8 cellular contexts compared by ENCODE assay signal in genomic region chr19:6056801-6057650, GRCh38. TPM values are rescaled to one million over a fixed set of nuclear protein-coding genes. Genes with fewer than 3 reads are reported as not detected.
DNase-seq lines count a peak whose midpoint lies in the region; ATAC-seq and TF ChIP-seq lines count a peak whose summit lies in the region.

No MANE protein-coding gene starts in this region.

- H3K27me3 ChIP-seq in parathyroid adenoma (ENCODE audit: control insufficient read depth, insufficient read depth, low read length) = no peaks in the 10 kb centered on the region

- intact Hi-C loops in activated T-helper 1 cell treated with anti-CD3 and anti-CD28 coated beads, Interleukin-12 subunit alpha, Interleukin-12 subunit beta, Interleukin-2, Interleukin-4 antibody, amounts not matched to agents 30 ng/mL and 10 ng/mL and 1 ng/mL, durations not matched to agents 14 hours and 24 hours and 36 hours (cut with micrococcal nuclease) = no loop called here

- H3K4me1 ChIP-seq in parathyroid adenoma = peaks cover 9% of the 10 kb centered on the region

- ATAC-seq in GM21529 (IDR thresholded peaks at IDR 0.05; ENCODE audit: unreplicated experiment) = no peak
- no peak for ATAC-seq in GM19455 (IDR thresholded peaks at IDR 0.05; ENCODE audit: unreplicated experiment)

- H3K4me3 ChIP-seq in parathyroid adenoma (ENCODE audit: low read depth, low read length) = no peak overlapping the region

- no peaks in the 10 kb centered on the region for H3K36me3 ChIP-seq in parathyroid adenoma (ENCODE audit: control insufficient read depth, insufficient read depth, low read length)

- H3K9ac ChIP-seq in parathyroid adenoma = no peak overlapping the region

- no peak overlapping the region for H3K4me3 Mint-ChIP-seq in activated naive CD8-positive, alpha-beta T cell treated with anti-CD3 and anti-CD28 coated beads for 36 hours
- H3K4me3 Mint-ChIP-seq in activated T-helper 1 cell treated with anti-CD3 and anti-CD28 coated beads, Interleukin-12 subunit alpha, Interleukin-12 subunit beta, Interleukin-2, Interleukin-4 antibody, amounts not matched to agents 30 ng/mL and 10 ng/mL and 1 ng/mL, durations not matched to agents 14 hours and 24 hours and 36 hours = no peak overlapping the region

- DNase-seq in DMS153 treated with DMSO at 0.1 percent for 48 hours (lab: John Stamatoyannopoulos, UW; ENCODE audit: unreplicated experiment) (peak; percentile 92), NCI-H1436 (lab: John Stamatoyannopoulos, UW) (peak; percentile 44), glomerular visceral epithelial cell (ENCODE audit: extremely low spot score) (peak; percentile 83)
- no peak for DNase-seq in activated naive CD8-positive, alpha-beta T cell treated with anti-CD3 and anti-CD28 coated beads for 36 hours
- no peak for DNase-seq in activated T-helper 1 cell treated with anti-CD3 and anti-CD28 coated beads, Interleukin-12 subunit alpha, Interleukin-12 subunit beta, Interleukin-2, Interleukin-4 antibody, amounts not matched to agents 30 ng/mL and 10 ng/mL and 1 ng/mL, durations not matched to agents 14 hours and 24 hours and 36 hours (ENCODE audit: low spot score)

- peak overlapping the region; percentile 50 for H3K27ac Mint-ChIP-seq in activated naive CD8-positive, alpha-beta T cell treated with anti-CD3 and anti-CD28 coated beads for 36 hours
- no peak overlapping the region for H3K27ac Mint-ChIP-seq in activated T-helper 1 cell treated with anti-CD3 and anti-CD28 coated beads, Interleukin-12 subunit alpha, Interleukin-12 subunit beta, Interleukin-2, Interleukin-4 antibody, amounts not matched to agents 30 ng/mL and 10 ng/mL and 1 ng/mL, durations not matched to agents 14 hours and 24 hours and 36 hours

- H3K9me3 ChIP-seq in parathyroid adenoma (ENCODE audit: control insufficient read depth, low read length) = no peaks in the 10 kb centered on the region

- H3K4me2 ChIP-seq in parathyroid adenoma (ENCODE audit: low read length) = no peak overlapping the region

- H3K27ac ChIP-seq in parathyroid adenoma = peak overlapping the region; percentile 79

- no peak for TF ChIP-seq CTCF in parathyroid adenoma (IDR thresholded peaks at IDR 0.05)

- H3K79me2 ChIP-seq in parathyroid adenoma = no peaks in the 10 kb centered on the region

- no peaks in the 10 kb centered on the region for H3K9me3 Mint-ChIP-seq in activated naive CD8-positive, alpha-beta T cell treated with anti-CD3 and anti-CD28 coated beads for 36 hours
- H3K9me3 Mint-ChIP-seq in activated T-helper 1 cell treated with anti-CD3 and anti-CD28 coated beads, Interleukin-12 subunit alpha, Interleukin-12 subunit beta, Interleukin-2, Interleukin-4 antibody, amounts not matched to agents 30 ng/mL and 10 ng/mL and 1 ng/mL, durations not matched to agents 14 hours and 24 hours and 36 hours = no peaks in the 10 kb centered on the region

- peak overlapping the region; percentile 75 for H2AFZ ChIP-seq in parathyroid adenoma

- H3K4me1 Mint-ChIP-seq in activated naive CD8-positive, alpha-beta T cell treated with anti-CD3 and anti-CD28 coated beads for 36 hours = peaks cover 34% of the 10 kb centered on the region
- H3K4me1 Mint-ChIP-seq in activated T-helper 1 cell treated with anti-CD3 and anti-CD28 coated beads, Interleukin-12 subunit alpha, Interleukin-12 subunit beta, Interleukin-2, Interleukin-4 antibody, amounts not matched to agents 30 ng/mL and 10 ng/mL and 1 ng/mL, durations not matched to agents 14 hours and 24 hours and 36 hours (ENCODE audit: low read depth) = peaks cover 17% of the 10 kb centered on the region

- no peaks in the 10 kb centered on the region for H3K27me3 Mint-ChIP-seq in activated naive CD8-positive, alpha-beta T cell treated with anti-CD3 and anti-CD28 coated beads for 36 hours
- peaks cover 5% of the 10 kb centered on the region for H3K27me3 Mint-ChIP-seq in activated T-helper 1 cell treated with anti-CD3 and anti-CD28 coated beads, Interleukin-12 subunit alpha, Interleukin-12 subunit beta, Interleukin-2, Interleukin-4 antibody, amounts not matched to agents 30 ng/mL and 10 ng/mL and 1 ng/mL, durations not matched to agents 14 hours and 24 hours and 36 hours (ENCODE audit: insufficient read depth)

- H3K36me3 Mint-ChIP-seq in activated naive CD8-positive, alpha-beta T cell treated with anti-CD3 and anti-CD28 coated beads for 36 hours = no peaks in the 10 kb centered on the region
- no peaks in the 10 kb centered on the region for H3K36me3 Mint-ChIP-seq in activated T-helper 1 cell treated with anti-CD3 and anti-CD28 coated beads, Interleukin-12 subunit alpha, Interleukin-12 subunit beta, Interleukin-2, Interleukin-4 antibody, amounts not matched to agents 30 ng/mL and 10 ng/mL and 1 ng/mL, durations not matched to agents 14 hours and 24 hours and 36 hours (ENCODE audit: low read depth)

RNA-seq across cellular contexts. Expression of gene RFX2, which starts 53.3 kb away (rescaled TPM):
- total RNA-seq in activated naive CD8-positive, alpha-beta T cell treated with anti-CD3 and anti-CD28 coated beads for 36 hours = 10 to 100 TPM in 1 of 2 experiments, 1 to 10 TPM in 1; 9.5 to 10.3 TPM
- total RNA-seq in activated T-helper 1 cell treated with anti-CD3 and anti-CD28 coated beads, Interleukin-12 subunit alpha, Interleukin-12 subunit beta, Interleukin-2, Interleukin-4 antibody, amounts not matched to agents 30 ng/mL and 10 ng/mL and 1 ng/mL, durations not matched to agents 14 hours and 24 hours and 36 hours = 9.2 and 10.2 TPM in 2 replicates

Comparison
In these comparisons a context has a peak if more than half of its experiments do, and no peak if none do; other contexts are left out.
1. DNase-seq: peak in DMS153 treated with DMSO at 0.1 percent for 48 hours (single experiment), NCI-H1436 (single experiment) and glomerular visceral epithelial cell (single experiment); none in activated naive CD8-positive, alpha-beta T cell treated with anti-CD3 and anti-CD28 coated beads for 36 hours (single experiment) and activated T-helper 1 cell treated with anti-CD3 and anti-CD28 coated beads, Interleukin-12 subunit alpha, Interleukin-12 subunit beta, Interleukin-2, Interleukin-4 antibody, amounts not matched to agents 30 ng/mL and 10 ng/mL and 1 ng/mL, durations not matched to agents 14 hours and 24 hours and 36 hours (single experiment).